1 cellular context compared by ENCODE assay signal in the genomic region with DNA sequence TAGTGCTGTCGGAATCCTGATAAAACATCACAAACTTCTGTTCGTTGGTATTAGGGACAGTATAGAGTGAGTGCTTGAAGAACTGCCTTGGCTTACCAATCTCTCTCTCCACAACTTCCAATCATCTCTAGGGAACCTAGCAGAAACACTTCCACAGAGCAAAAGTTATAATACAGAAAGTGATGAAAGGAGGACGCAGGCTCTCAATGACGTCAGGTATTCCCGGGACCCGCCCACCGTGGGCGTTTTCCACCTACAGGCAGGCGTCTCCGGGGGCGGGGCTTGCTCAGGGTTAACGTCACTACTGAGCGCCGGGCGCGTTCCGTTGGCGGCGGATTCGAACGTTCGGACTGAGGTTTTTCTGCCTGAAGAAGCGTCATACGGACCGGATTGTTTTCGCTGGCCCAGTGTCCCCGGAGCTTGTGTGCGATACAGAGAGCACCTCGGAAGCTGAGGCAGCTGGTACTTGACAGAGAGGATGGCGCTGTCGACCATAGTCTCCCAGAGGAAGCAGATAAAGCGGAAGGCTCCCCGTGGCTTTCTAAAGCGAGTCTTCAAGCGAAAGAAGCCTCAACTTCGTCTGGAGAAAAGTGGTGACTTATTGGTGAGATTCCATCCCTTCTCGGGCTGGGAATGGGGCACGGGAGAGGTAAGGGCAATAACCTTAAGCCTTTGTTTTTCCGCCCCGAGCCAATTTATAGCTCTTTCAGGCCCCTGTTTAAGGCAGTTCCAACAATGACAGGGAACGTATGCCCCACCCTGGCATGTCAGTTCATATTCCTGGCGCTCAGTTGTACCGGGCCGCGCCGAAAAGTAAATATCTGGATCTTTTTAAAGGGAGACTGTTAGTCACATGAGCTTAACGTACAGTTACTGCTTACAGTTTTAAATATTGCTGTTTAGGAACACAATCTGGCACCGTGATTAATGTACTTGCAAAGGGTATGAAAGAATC.
A peak's percentile ranks its signal among the peaks of the same experiment; 100 is the strongest.
TF ChIP-seq lines count a peak whose summit lies in the region.

A gene (plus strand): TSS at position 320 of the 955 bp plus-strand sequence. CDS start 159 bp downstream, at position 479.

TF ChIP-seq in H1, 55 proteins besides CTCF, POLR2A, EP300 and RAD21 (continued from another document):
- TF ChIP-seq GABPA (IDR thresholded peaks at IDR 0.05; ENCODE audit: borderline replicate concordance, insufficient read depth, low read length) (no peak), ASH2L (IDR thresholded peaks at IDR 0.05; ENCODE audit: low read length) (peak; percentile 99)
